ENCODE assay signal across 7 cellular contexts in the genomic region with DNA sequence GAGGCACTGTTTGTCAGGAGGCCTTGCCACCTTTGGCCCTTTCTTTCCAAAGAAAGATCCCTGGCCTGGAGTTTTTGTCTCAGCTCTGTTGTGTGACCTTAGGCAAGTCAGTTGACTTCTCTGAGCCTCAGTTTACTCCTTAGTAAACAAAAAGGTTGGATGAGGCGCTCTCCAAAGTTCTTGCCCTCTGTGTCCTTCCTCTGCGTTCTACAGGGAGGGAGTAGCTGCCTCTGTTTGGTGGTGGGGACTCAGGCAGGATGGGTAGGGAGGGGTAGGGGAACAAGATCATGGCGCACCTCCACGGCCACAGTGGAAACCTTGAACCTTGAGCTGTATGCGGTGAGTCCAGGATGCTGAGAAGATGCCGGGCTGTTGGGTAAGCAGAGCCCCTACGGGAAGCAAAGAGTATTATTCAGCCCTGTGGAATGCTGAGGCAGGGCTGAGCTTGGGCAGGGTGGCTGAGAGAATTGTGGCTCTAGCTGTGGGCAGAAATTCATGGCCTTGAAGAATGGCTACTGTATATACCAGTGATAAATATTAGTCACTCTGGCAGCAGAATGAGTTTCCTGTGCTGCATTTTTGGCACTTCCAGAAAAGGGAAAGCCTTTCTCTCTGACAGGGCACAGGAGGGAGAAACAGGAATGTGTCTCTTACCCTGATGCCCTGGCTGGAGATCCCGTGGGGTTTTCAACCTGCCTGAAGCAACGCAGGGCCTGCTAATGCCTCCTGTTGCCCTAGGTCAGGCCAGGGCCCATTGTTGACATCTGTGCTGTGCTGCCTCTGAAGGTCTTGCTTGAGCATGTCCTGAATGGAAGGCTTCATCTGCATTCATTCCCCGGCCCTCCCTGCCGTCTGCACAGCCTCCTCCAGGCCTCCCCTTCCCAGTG. TPM values are rescaled to one million over a fixed set of nuclear protein-coding genes. Genes with fewer than 3 reads are reported as not detected.
A peak's percentile ranks its signal among the peaks of the same experiment; 100 is the strongest.
DNase-seq lines count a peak whose midpoint lies in the region; ATAC-seq lines count a peak whose summit lies in the region.

No MANE protein-coding gene starts in this region.

- H3K4me3 ChIP-seq in subcutaneous abdominal adipose tissue (ENCODE audit: low read depth in 1 of 5, low read length in 5 of 5): peak overlapping the region in 1 of 5 donors; percentile 6

- no peak for ATAC-seq in GM18861 (IDR thresholded peaks at IDR 0.05; ENCODE audit: unreplicated experiment)

- H3K9me3 ChIP-seq in subcutaneous abdominal adipose tissue (ENCODE audit: control insufficient read depth in 5 of 5, low read length in 5 of 5): no peaks in the 10 kb centered on the region

- H3K4me1 ChIP-seq in subcutaneous abdominal adipose tissue (ENCODE audit: control insufficient read depth in 5 of 5, insufficient read depth in 5 of 5, low read length in 5 of 5): peaks cover 41 to 82% (median 71%) of the 10 kb centered on the region in 5 donors

- H3K27ac ChIP-seq in adipose tissue (ENCODE audit: low read depth, low read length) (peak overlapping the region; percentile 21), subcutaneous abdominal adipose tissue (ENCODE audit: low read depth, low read length) (peak overlapping the region; percentile 92)

- H3K36me3 ChIP-seq in subcutaneous abdominal adipose tissue (ENCODE audit: control insufficient read depth in 5 of 5, insufficient read depth in 5 of 5, low read length in 5 of 5): no peaks in the 10 kb centered on the region

- 39 to 62% (median 61%) methylated on average over 11 of the region's 11 CpGs for WGBS in adipose tissue, 3 donors

- DNase-seq in HS-5 (ENCODE audit: low read depth): peak; percentile 94
- peak; percentile 98 for DNase-seq in iris pigment epithelial cell (ENCODE audit: low read depth)
- DNase-seq in DMS53 treated with DMSO at 0.1 percent for 48 hours (lab: John Stamatoyannopoulos, UW; ENCODE audit: unreplicated experiment): no peak
- DNase-seq in SKM-1 (lab: John Stamatoyannopoulos, UW; ENCODE audit: unreplicated experiment): no peak

- no peaks in the 10 kb centered on the region for H3K27me3 ChIP-seq in subcutaneous abdominal adipose tissue (ENCODE audit: control insufficient read depth in 5 of 5, insufficient read depth in 4 of 5, low read length in 5 of 5)

- H3K9ac ChIP-seq in subcutaneous abdominal adipose tissue (ENCODE audit: low read length in 5 of 5): peak overlapping the region in 3 of 5 donors; percentile 42 to 56 (median 46)

RNA-seq across cellular contexts. Expression of gene SMAD3, which starts 39.9 kb away (rescaled TPM):
- polyA plus RNA-seq in adipose tissue: 10 to 100 TPM in 2 of 3 donors, 1 to 10 TPM in 1; 8.5 to 45.3 (median 27.7) TPM

Comparison
In these comparisons a context has a peak if more than half of its experiments do, and no peak if none do; other contexts are left out.
1. DNase-seq: peak in HS-5 (single experiment) and iris pigment epithelial cell (single experiment); none in DMS53 treated with DMSO at 0.1 percent for 48 hours (single experiment) and SKM-1 (single experiment).